In genomic region chr6:75409928-75410327, GRCh38 we compare ENCODE assay signal across 23 cellular contexts.
DNase-seq lines count a peak whose midpoint lies in the region; ATAC-seq and TF ChIP-seq lines count a peak whose summit lies in the region.
"Had no signal": no experiment of that assay in that cellular context is flagged by ENCODE, and none has a peak within 500 bp of the region (broad histone marks: within the 10 kb centered on the region; RNA-seq: fewer than 3 reads in every experiment).

No MANE protein-coding gene starts in this region.

- peak; percentile 75 for DNase-seq in EH (ENCODE audit: low read depth)
- DNase-seq in ascending aorta (ENCODE audit: low spot score in 2 of 2) = no peak
- peak; percentile 93 for DNase-seq in kidney glomerular epithelial cell (lab: John Stamatoyannopoulos, UW)
- DNase-seq in sciatic nerve (ENCODE audit: low spot score) = no peak
- DNase-seq in NCI-H748 treated with DMSO at 0.1 percent for 48 hours (lab: John Stamatoyannopoulos, UW) = no peak
- DNase-seq: activated CD4-positive, CD25-positive, alpha-beta regulatory T cell; activated naive CD4-positive, alpha-beta T cell treated with anti-CD3 and anti-CD28 coated beads for 36 hours; activated T-cell treated with anti-CD3 and anti-CD28 coated beads, Interleukin-2, amount 50 U/mL, for 24 hours; aorta; DMS 273 treated with DMSO at 0.1 percent for 48 hours; effector CD8-positive, alpha-beta T cell; heart left ventricle; left ventricle myocardium superior; NCI-H187 treated with DMSO at 0.1 percent for 48 hours; NCI-H2227 treated with DMSO at 0.1 percent for 48 hours; T-helper 9 cell; testis had no signal

- no peaks in the 10 kb centered on the region for H3K9me3 ChIP-seq in ascending aorta
- H3K9me3 ChIP-seq: heart left ventricle, testis had no signal

- no peaks in the 10 kb centered on the region for H3K27me3 ChIP-seq in ascending aorta
- H3K27me3 ChIP-seq: heart left ventricle, testis had no signal

- peaks cover 14 to 47% of the 10 kb centered on the region in 2 donors for H3K4me1 ChIP-seq in ascending aorta
- H3K4me1 ChIP-seq: testis had no signal

- intact Hi-C loops in ascending aorta (cut with DNase I) (loop anchor here (10.0 kb wide), 1 partner anchor 195 kb away; the partner anchor contains the start of gene SENP6), sciatic nerve (cut with DNase I) (no loop called here)

- no peak for TF ChIP-seq CTCF in ascending aorta (IDR thresholded peaks at IDR 0.05)

- no peak overlapping the region for H3K4me3 ChIP-seq in ascending aorta
- H3K4me3 ChIP-seq: heart left ventricle, testis had no signal

- peak; percentile 67 for ATAC-seq in HG03354 (IDR thresholded peaks at IDR 0.05; ENCODE audit: poor library complexity, severe bottlenecking, unreplicated experiment)
- ATAC-seq in sciatic nerve = no peak
- ATAC-seq in HG03520 (IDR thresholded peaks at IDR 0.05; ENCODE audit: unreplicated experiment) = no peak
- ATAC-seq in GM18498 (IDR thresholded peaks at IDR 0.05; ENCODE audit: unreplicated experiment) = no peak
- ATAC-seq: HCT116 had no signal

- H3K27ac ChIP-seq in ascending aorta = peak overlapping the region; percentile 56 to 59
- H3K27ac ChIP-seq: HL-60, parathyroid adenoma, testis had no signal

- H3K36me3 ChIP-seq in ascending aorta = no peaks in the 10 kb centered on the region

Comparison
In these comparisons a context has a peak if more than half of its experiments do, and no peak if none do; other contexts are left out.
1. DNase-seq: peak in EH (single experiment) and kidney glomerular epithelial cell (single experiment); none in ascending aorta (0 of 2), sciatic nerve (single experiment) and NCI-H748 treated with DMSO at 0.1 percent for 48 hours (single experiment).